ENCODE assay signal across 9 cellular contexts in the genomic region with DNA sequence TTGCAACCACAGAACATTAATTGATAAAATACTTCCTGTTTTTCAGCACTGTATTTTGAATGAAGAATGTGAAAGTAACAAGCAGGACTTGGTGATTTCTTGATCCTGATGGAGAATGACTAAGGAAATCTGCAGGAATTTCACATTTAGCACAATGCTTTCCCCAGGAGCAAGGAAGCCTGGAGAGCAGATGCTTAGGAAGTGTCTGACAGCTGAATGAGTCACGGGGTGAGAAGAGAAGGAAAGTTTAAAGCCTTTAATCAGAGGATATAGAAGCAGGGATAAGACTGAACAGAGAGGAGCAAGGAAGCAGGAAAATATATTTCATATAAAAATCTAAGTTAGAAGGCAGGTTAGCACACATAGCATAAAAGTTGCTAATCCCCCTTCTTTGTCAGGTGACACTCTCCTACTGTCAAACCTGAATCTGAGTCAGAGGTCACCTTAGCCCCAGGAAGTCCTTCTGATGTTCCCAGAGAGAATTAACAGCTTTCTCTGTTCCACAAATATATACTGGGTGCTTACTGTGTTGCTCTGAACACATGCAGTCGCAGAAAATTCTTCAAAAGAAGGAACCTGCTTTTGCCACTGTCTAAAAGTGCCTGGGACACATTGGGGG. TPM values are rescaled to one million over a fixed set of nuclear protein-coding genes. Genes with fewer than 3 reads are reported as not detected.
A peak's percentile ranks its signal among the peaks of the same experiment; 100 is the strongest.
DNase-seq lines count a peak whose midpoint lies in the region; ATAC-seq and TF ChIP-seq lines count a peak whose summit lies in the region.
"Had no signal": no experiment of that assay in that cellular context is flagged by ENCODE, and none has a peak within 500 bp of the region (broad histone marks: within the 10 kb centered on the region; RNA-seq: fewer than 3 reads in every experiment).

No MANE protein-coding gene starts in this region.

- DNase-seq in HFF-Myc (ENCODE audit: extremely low read depth, low read depth) (peak; percentile 95), SJCRH30 (peak; percentile 9 to 38), glutamatergic neuron (no peak), DMS114 treated with DMSO at 0.1 percent for 48 hours (lab: John Stamatoyannopoulos, UW; ENCODE audit: unreplicated experiment) (no peak), NCI-H1694 (lab: John Stamatoyannopoulos, UW) (no peak)

- no peaks in the 10 kb centered on the region for H3K4me1 Mint-ChIP-seq in glutamatergic neuron (ENCODE audit: low read depth, unreplicated experiment)

- TF ChIP-seq EP300 in gastroesophageal sphincter (IDR thresholded peaks at IDR 0.05) = no peak

- ATAC-seq in gastroesophageal sphincter (peak; percentile 61), HG03175 (IDR thresholded peaks at IDR 0.05; ENCODE audit: unreplicated experiment) (no peak)

- peaks cover 2% of the 10 kb centered on the region for H3K27me3 Mint-ChIP-seq in glutamatergic neuron (ENCODE audit: unreplicated experiment)

- H3K27me3 ChIP-seq in SJCRH30 (no peaks in the 10 kb centered on the region), gastroesophageal sphincter (no peaks in the 10 kb centered on the region), skeletal muscle satellite cell (ENCODE audit: control insufficient read depth, insufficient read depth, low read length) (peaks cover 5% of the 10 kb centered on the region)

- H3K27ac ChIP-seq in SJCRH30 (peak overlapping the region; percentile 45), gastroesophageal sphincter (no peak overlapping the region)

- H3K4me3 ChIP-seq in HFF-Myc (replicated peaks; ENCODE audit: low read depth, low read length) = no peak overlapping the region
- no peak overlapping the region for H3K4me3 ChIP-seq in SJCRH30
- no peak overlapping the region for H3K4me3 ChIP-seq in gastroesophageal sphincter
- no peak overlapping the region for H3K4me3 ChIP-seq in skeletal muscle satellite cell (ENCODE audit: low read length)

- TF ChIP-seq CTCF in HFF-Myc (IDR thresholded peaks at IDR 0.05; ENCODE audit: low read depth, low read length, missing control alignments) (no peak), gastroesophageal sphincter (IDR thresholded peaks at IDR 0.05) (no peak), glutamatergic neuron (IDR thresholded peaks at IDR 0.05; ENCODE audit: partially characterized antibody, unreplicated experiment) (no peak)

- H3K9ac ChIP-seq in skeletal muscle satellite cell (ENCODE audit: low read depth, low read length) = peak overlapping the region; percentile 21

- no peaks in the 10 kb centered on the region for H3K36me3 ChIP-seq in SJCRH30
- H3K36me3 ChIP-seq in gastroesophageal sphincter = no peaks in the 10 kb centered on the region
- no peaks in the 10 kb centered on the region for H3K36me3 ChIP-seq in skeletal muscle satellite cell (ENCODE audit: insufficient read depth, low read length)

- H3K36me3 Mint-ChIP-seq in glutamatergic neuron (ENCODE audit: unreplicated experiment) = no peaks in the 10 kb centered on the region

- WGBS in gastroesophageal sphincter (ENCODE audit: low coverage in 1 of 2), 2 donors = 32 to 50% methylated on average over 2 of the region's 2 CpGs

- H3K9me3 ChIP-seq in SJCRH30 (replicated peaks) (no peaks in the 10 kb centered on the region), gastroesophageal sphincter (no peaks in the 10 kb centered on the region), skeletal muscle satellite cell (replicated peaks; ENCODE audit: low read length) (no peaks in the 10 kb centered on the region)

- TF ChIP-seq POLR2A in gastroesophageal sphincter (IDR thresholded peaks at IDR 0.05) = no peak

- H3K27ac Mint-ChIP-seq in glutamatergic neuron (ENCODE audit: unreplicated experiment) = no peak overlapping the region

- peak overlapping the region; percentile 42 for H3K4me2 ChIP-seq in skeletal muscle satellite cell (ENCODE audit: low read length)

- peaks cover 28% of the 10 kb centered on the region for H3K4me1 ChIP-seq in SJCRH30
- H3K4me1 ChIP-seq in gastroesophageal sphincter = peaks cover 0 to 10% (median 5%) of the 10 kb centered on the region in 3 donors
- peaks cover 15% of the 10 kb centered on the region for H3K4me1 ChIP-seq in skeletal muscle satellite cell (ENCODE audit: control insufficient read depth, insufficient read depth, low read length)

- no peak overlapping the region for H3K4me3 Mint-ChIP-seq in glutamatergic neuron (ENCODE audit: unreplicated experiment)

- no peaks in the 10 kb centered on the region for H3K9me3 Mint-ChIP-seq in glutamatergic neuron (ENCODE audit: unreplicated experiment)

RNA-seq across cellular contexts. Expression of a gene that starts 59.7 kb away (rescaled TPM):
- total RNA-seq in SJCRH30 (2014; rRNA removed; shearing (Covaris generic)) = not detected in 2 replicates
- total RNA-seq in gastroesophageal sphincter (1 to 10 TPM; 3.9 to 6.4 (median 5.1) TPM), glutamatergic neuron (ENCODE audit: unreplicated experiment) (0.32 TPM)
- total RNA-seq in skeletal muscle satellite cell (2012; rRNA removed) = under 0.01 TPM in 1 of 2 replicates, not detected in the other
- total RNA-seq: OCI-LY7 had no signal

Comparison
In these comparisons a context has a peak if more than half of its experiments do, and no peak if none do; other contexts are left out.
1. DNase-seq: peak in HFF-Myc (single experiment) and SJCRH30 (2 of 2); none in glutamatergic neuron (single experiment), DMS114 treated with DMSO at 0.1 percent for 48 hours (single experiment) and NCI-H1694 (single experiment).